ENCODE assay signal across 19 cellular contexts in the genomic region with DNA sequence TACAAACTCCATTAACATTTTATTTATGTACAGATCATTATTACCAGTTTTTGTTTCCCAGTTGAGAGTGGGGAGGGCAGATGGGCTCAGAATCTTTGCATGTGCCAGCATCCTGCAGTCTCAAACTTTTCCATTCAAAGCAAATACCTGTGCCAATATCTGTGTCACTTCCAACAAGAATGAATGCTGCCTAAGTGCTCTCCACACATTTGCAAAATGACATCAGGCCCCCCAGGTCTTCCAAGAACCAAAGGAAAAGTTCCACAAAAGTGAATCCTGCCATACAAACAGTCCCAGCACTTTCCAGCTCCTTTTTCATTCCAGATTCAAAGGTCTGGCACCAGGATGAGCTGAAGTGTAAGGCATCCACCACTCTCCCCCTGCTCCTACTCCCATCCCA. TPM values are rescaled to one million over a fixed set of nuclear protein-coding genes. Genes with fewer than 3 reads are reported as not detected.
DNase-seq lines count a peak whose midpoint lies in the region; TF ChIP-seq lines count a peak whose summit lies in the region.
"Had no signal": no experiment of that assay in that cellular context is flagged by ENCODE, and none has a peak within 500 bp of the region (broad histone marks: within the 10 kb centered on the region; RNA-seq: fewer than 3 reads in every experiment).

No MANE protein-coding gene starts in this region.

- POLR2A ChIA-PET in HEK293T (lab: Yijun Ruan, JAX) = no interaction called here

- H3K4me3 ChIP-seq in dorsolateral prefrontal cortex (no peak overlapping the region), SJCRH30 (no peak overlapping the region)
- H3K4me3 ChIP-seq: GM23248 had no signal

- peaks cover 23% of the 10 kb centered on the region for H3K4me1 Mint-ChIP-seq in nephron

- peaks cover 5% of the 10 kb centered on the region; the same call in 1 of the 2 replicates for H3K4me1 ChIP-seq in SJCRH30

- no peaks in the 10 kb centered on the region for H3K27me3 ChIP-seq in dorsolateral prefrontal cortex
- H3K27me3 ChIP-seq in SJCRH30 = peaks cover 9% of the 10 kb centered on the region; the same call in 1 of the 2 replicates

- no peak overlapping the region for H3K4me3 Mint-ChIP-seq in nephron
- H3K4me3 Mint-ChIP-seq: CD8-positive, alpha-beta T cell; HFFc6 had no signal

- H3K9me3 ChIP-seq in SJCRH30 (replicated peaks) = no peaks in the 10 kb centered on the region

- H3K27me3 Mint-ChIP-seq in nephron (ENCODE audit: low read depth) = no peaks in the 10 kb centered on the region

- H3K27ac ChIP-seq in caudate nucleus (ENCODE audit: low read depth, low read length) (peak overlapping the region; percentile 67), dorsolateral prefrontal cortex (peak overlapping the region in 57 of 59 donors; percentile 2 to 100 (median 97)), temporal lobe (ENCODE audit: low read depth, low read length) (peak overlapping the region; percentile 77), SJCRH30 (no peak overlapping the region)
- H3K27ac ChIP-seq: GM23248 had no signal

- CTCF ChIA-PET in HEK293T (lab: Yijun Ruan, JAX) = interaction anchor here (0.6 kb wide), 1 partner anchor 72 kb away, joined by 3 read pairs; no protein-coding TSS in a partner anchor

- intact Hi-C loops in dorsolateral prefrontal cortex (cut with DNase I) = no loop called here

- no peaks in the 10 kb centered on the region for H3K9me3 Mint-ChIP-seq in nephron
- H3K9me3 Mint-ChIP-seq: CD8-positive, alpha-beta T cell; HFFc6 had no signal

- H3K36me3 ChIP-seq in SJCRH30 = no peaks in the 10 kb centered on the region

- H3K27ac Mint-ChIP-seq in nephron = peak overlapping the region in 2 of 3 experiments; percentile 44 to 51
- H3K27ac Mint-ChIP-seq: CD8-positive, alpha-beta T cell; HFFc6 had no signal

- no peaks in the 10 kb centered on the region for H3K36me3 Mint-ChIP-seq in nephron (ENCODE audit: low read depth)
- H3K36me3 Mint-ChIP-seq: CD8-positive, alpha-beta T cell had no signal

- TF ChIP-seq CTCF in dorsolateral prefrontal cortex (IDR thresholded peaks at IDR 0.05 in 54 of 56, conservative IDR thresholded peaks at IDR 0.05 in 2 of 56; ENCODE audit: low read depth in 1 of 56, partially characterized antibody in 56 of 56) (no peak), nephron (IDR thresholded peaks at IDR 0.05; ENCODE audit: unreplicated experiment in 3 of 3) (no peak)

- DNase-seq in caudate nucleus (lab: John Stamatoyannopoulos, UW) (no peak), dorsolateral prefrontal cortex (no peak), SIG-M5 (lab: John Stamatoyannopoulos, UW) (no peak), HEK293T (ENCODE audit: extremely low spot score) (no peak), SJCRH30 (no peak)
- DNase-seq: CD8-positive, alpha-beta T cell; DMS79 treated with DMSO at 0.1 percent for 48 hours; GM23248; HFFc6; KBM-7; NCI-H1048; NCI-H146; NCI-H2081 treated with DMSO at 0.1 percent for 48 hours; NCI-H2227 treated with DMSO at 0.1 percent for 48 hours; NCI-H526; OCI-M1; RPMI8226 had no signal

TF ChIP-seq in HEK293T, 16 proteins besides CTCF, POLR2A, EP300 and RAD21:
- TF ChIP-seq CTBP1 (IDR thresholded peaks at IDR 0.05; ENCODE audit: borderline replicate concordance) = no peak
- TF ChIP-seq L3MBTL2 (conservative IDR thresholded peaks at IDR 0.05) = no peak
- TF ChIP-seq HDGF (IDR thresholded peaks at IDR 0.05; ENCODE audit: borderline replicate concordance) = no peak

RNA-seq across cellular contexts. Expression of a gene that starts 1.7 kb away (rescaled TPM):
- 10 to 100 TPM in 111 of 120 experiments, 1 to 10 TPM in 9; 7.0 to 50.7 (median 15.4) TPM for total RNA-seq in dorsolateral prefrontal cortex
- total RNA-seq in temporal lobe = 9.6 TPM
- 0.61 and 1.5 TPM in 2 replicates for total RNA-seq in SJCRH30 (2014; rRNA removed; shearing (Covaris generic))
- total RNA-seq: CD8-positive, alpha-beta T cell; GM23248 had no signal

RNA-seq across cellular contexts. Expression of a gene that starts 13.7 kb away (rescaled TPM):
- total RNA-seq in dorsolateral prefrontal cortex = under 1 TPM in 12 of 120 experiments, not detected in 108; 0.22 to 0.88 (median 0.48) TPM
- not detected for total RNA-seq in temporal lobe
- not detected in 2 replicates for total RNA-seq in SJCRH30 (2014; rRNA removed; shearing (Covaris generic))
- total RNA-seq: CD8-positive, alpha-beta T cell; GM23248; HFFc6 had no signal

RNA-seq across cellular contexts. Expression of a gene that starts 29.3 kb away (rescaled TPM):
- 10 to 100 TPM in 68 of 120 experiments, 1 to 10 TPM in 52; 1.0 to 62.8 (median 11.5) TPM for total RNA-seq in dorsolateral prefrontal cortex
- 0.49 TPM for total RNA-seq in temporal lobe
- total RNA-seq in SJCRH30 (2014; rRNA removed; shearing (Covaris generic)) = not detected in 2 replicates
- total RNA-seq: CD8-positive, alpha-beta T cell; GM23248; HFFc6 had no signal

RNA-seq across cellular contexts. Expression of a gene that starts 38.5 kb away (rescaled TPM):
- total RNA-seq in dorsolateral prefrontal cortex (1 to 10 TPM in 57 of 120 experiments, under 1 TPM in 47, not detected in 16; 0.23 to 3.6 (median 1.1) TPM), temporal lobe (not detected)
- total RNA-seq in SJCRH30 (2014; rRNA removed; shearing (Covaris generic)) = not detected in 2 replicates
- total RNA-seq: CD8-positive, alpha-beta T cell; GM23248; HFFc6 had no signal

RNA-seq across cellular contexts. Expression of a gene that starts 59.7 kb away (rescaled TPM):
- total RNA-seq in dorsolateral prefrontal cortex (1 to 10 TPM in 73 of 120 experiments, under 1 TPM in 34, not detected in 13; 0.32 to 6.8 (median 1.5) TPM), temporal lobe (2.7 TPM)
- total RNA-seq in SJCRH30 (2014; rRNA removed; shearing (Covaris generic)) = 181 and 185 TPM in 2 replicates
